In the genomic region with DNA sequence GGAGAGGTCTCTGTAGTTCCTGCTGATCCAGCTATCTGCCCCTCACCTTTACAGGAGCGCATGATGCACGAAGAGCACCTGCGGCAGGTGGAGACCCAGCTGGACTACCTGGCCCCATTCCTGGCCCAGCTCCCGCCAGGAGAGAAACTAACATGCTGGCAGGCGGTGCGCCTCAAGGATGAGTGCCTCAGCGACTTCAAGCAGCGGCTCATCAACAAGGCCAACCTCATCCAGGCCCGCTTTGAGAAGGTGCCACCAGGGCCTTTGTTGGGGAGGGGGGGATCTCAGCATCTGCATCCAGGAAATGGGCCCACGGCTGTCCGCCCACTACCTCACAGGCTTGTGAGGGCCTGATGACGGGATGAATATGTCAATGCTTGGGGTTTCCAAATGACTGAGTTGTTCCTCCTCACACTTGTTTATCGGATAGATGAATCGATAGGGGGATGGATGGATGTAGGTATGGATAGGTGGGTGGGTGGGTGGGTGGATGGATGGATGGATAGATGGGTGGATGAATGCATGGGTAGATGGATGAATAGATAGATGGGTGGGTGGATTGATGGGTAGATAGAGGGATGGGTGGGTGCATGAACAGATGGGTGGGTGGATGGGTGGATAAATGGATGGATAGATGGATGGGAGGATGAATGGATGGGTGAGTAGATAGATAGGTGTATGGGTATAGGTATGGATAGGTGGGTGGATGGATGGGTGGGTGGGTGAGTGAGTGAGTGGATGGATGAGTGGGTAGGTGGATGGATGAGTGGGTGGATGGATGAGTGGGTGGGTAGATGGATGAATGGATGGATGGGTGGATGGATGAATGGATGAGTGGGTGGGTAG, we compare ENCODE assay signal across 23 cellular contexts. TPM values are rescaled to one million over a fixed set of nuclear protein-coding genes. Genes with fewer than 3 reads are reported as not detected.
"Had no signal": no experiment of that assay in that cellular context is flagged by ENCODE, and none has a peak within 500 bp of the region (broad histone marks: within the 10 kb centered on the region; RNA-seq: fewer than 3 reads in every experiment).

No MANE protein-coding gene starts in this region.

- H3K4me3 ChIP-seq: coronary artery, hepatocyte, smooth muscle cell, suprapubic skin, transverse colon, uterus had no signal

- H3K4me1 ChIP-seq: foreskin keratinocyte, parathyroid adenoma, suprapubic skin, transverse colon, uterus had no signal

- DNase-seq: activated CD4-positive, alpha-beta T cell treated with anti-CD3 and anti-CD28 coated beads, Interleukin-2, amount 50 U/mL, for 1 hour; activated CD4-positive, CD25-positive, alpha-beta regulatory T cell; activated CD8-positive, alpha-beta memory T cell treated with anti-CD3 and anti-CD28 coated beads, Interleukin-2, amount 10 ng/mL, durations not matched to agents 7 days and 5 days; activated naive CD4-positive, alpha-beta T cell treated with anti-CD3 and anti-CD28 coated beads, Interleukin-2, amount 10 ng/mL, durations not matched to agents 7 days and 5 days; foreskin keratinocyte; naive thymus-derived CD8-positive, alpha-beta T cell; stimulated activated naive CD8-positive, alpha-beta T cell treated with anti-CD3 and anti-CD28 coated beads, Interleukin-15, amount 100 ng/mL, for 72 hours; T-cell; T1000; transverse colon; uterus had no signal

- H3K9ac ChIP-seq: parathyroid adenoma had no signal

- H3K79me2 ChIP-seq: hepatocyte, parathyroid adenoma had no signal

- H3K27ac ChIP-seq: coronary artery, foreskin keratinocyte, hepatocyte, parathyroid adenoma, suprapubic skin, transverse colon, uterus had no signal

- H3K4me1 Mint-ChIP-seq: central memory CD8-positive, alpha-beta T cell had no signal

- H3K27me3 Mint-ChIP-seq: activated CD8-positive, alpha-beta memory T cell treated with anti-CD3 and anti-CD28 coated beads, Interleukin-2, amount 10 ng/mL, durations not matched to agents 7 days and 5 days; central memory CD8-positive, alpha-beta T cell; naive thymus-derived CD8-positive, alpha-beta T cell; stimulated activated naive CD8-positive, alpha-beta T cell treated with anti-CD3 and anti-CD28 coated beads, Interleukin-15, amount 100 ng/mL, for 72 hours; T-cell had no signal

- H3K9me3 ChIP-seq: suprapubic skin, transverse colon, uterus had no signal

- H3K27me3 ChIP-seq: foreskin keratinocyte, hepatocyte, suprapubic skin, transverse colon, uterus had no signal

- H3K4me2 ChIP-seq: hepatocyte, smooth muscle cell had no signal

- H3K27ac Mint-ChIP-seq: activated CD8-positive, alpha-beta memory T cell treated with anti-CD3 and anti-CD28 coated beads, Interleukin-2, amount 10 ng/mL, durations not matched to agents 7 days and 5 days; activated naive CD4-positive, alpha-beta T cell treated with anti-CD3 and anti-CD28 coated beads, Interleukin-2, amount 10 ng/mL, durations not matched to agents 7 days and 5 days; activated T-helper 2 cell treated with anti-CD3 and anti-CD28 coated beads, Interferon-gamma antibody, Interleukin-2, Interleukin-4, amounts not matched to agents 10 μg/mL and 5 μg/mL and 100 μg/mL, durations not matched to agents 14 hours and 24 hours and 36 hours; memory B cell; naive thymus-derived CD8-positive, alpha-beta T cell; stimulated activated naive CD8-positive, alpha-beta T cell treated with anti-CD3 and anti-CD28 coated beads, Interleukin-15, amount 100 ng/mL, for 72 hours; T-cell had no signal

- H2AFZ ChIP-seq: hepatocyte, parathyroid adenoma had no signal

- H3K4me3 Mint-ChIP-seq: activated CD8-positive, alpha-beta memory T cell treated with anti-CD3 and anti-CD28 coated beads, Interleukin-2, amount 10 ng/mL, durations not matched to agents 7 days and 5 days; activated naive CD4-positive, alpha-beta T cell treated with anti-CD3 and anti-CD28 coated beads, Interleukin-2, amount 10 ng/mL, durations not matched to agents 7 days and 5 days; central memory CD8-positive, alpha-beta T cell; memory B cell; naive thymus-derived CD8-positive, alpha-beta T cell; stimulated activated naive CD8-positive, alpha-beta T cell treated with anti-CD3 and anti-CD28 coated beads, Interleukin-15, amount 100 ng/mL, for 72 hours; T-cell had no signal

- H3K36me3 ChIP-seq: suprapubic skin, transverse colon, uterus had no signal

RNA-seq across cellular contexts. Expression of a gene that starts 34.0 kb away (rescaled TPM):
- total RNA-seq: activated CD8-positive, alpha-beta memory T cell treated with anti-CD3 and anti-CD28 coated beads, Interleukin-2, amount 10 ng/mL, durations not matched to agents 7 days and 5 days; activated T-helper 2 cell treated with anti-CD3 and anti-CD28 coated beads, Interferon-gamma antibody, Interleukin-2, Interleukin-4, amounts not matched to agents 10 μg/mL and 5 μg/mL and 100 μg/mL, durations not matched to agents 14 hours and 24 hours and 36 hours; aorta; epithelial cell of proximal tubule; fibroblast of lung; foreskin keratinocyte; naive thymus-derived CD8-positive, alpha-beta T cell; sciatic nerve; suprapubic skin; T-cell; transverse colon had no signal
